9 cellular contexts compared by ENCODE assay signal in genomic region chr3:9897408-9898372, GRCh38. TPM values are rescaled to one million over a fixed set of nuclear protein-coding genes. Genes with fewer than 3 reads are reported as not detected.
DNase-seq lines count a peak whose midpoint lies in the region; ATAC-seq and TF ChIP-seq lines count a peak whose summit lies in the region.
"Had no signal": no experiment of that assay in that cellular context is flagged by ENCODE, and none has a peak within 500 bp of the region (broad histone marks: within the 10 kb centered on the region; RNA-seq: fewer than 3 reads in every experiment).

No MANE protein-coding gene starts in this region.

- H3K36me3 Mint-ChIP-seq in CD14-positive monocyte: peaks cover 19 to 21% of the 10 kb centered on the region in 2 donors
- H3K36me3 Mint-ChIP-seq in glutamatergic neuron (ENCODE audit: unreplicated experiment): no peaks in the 10 kb centered on the region

- H3K27ac Mint-ChIP-seq in CD14-positive monocyte (peak overlapping the region; percentile 21 to 76 (median 31)), glutamatergic neuron (ENCODE audit: unreplicated experiment) (no peak overlapping the region)

- ATAC-seq in GM21786 (IDR thresholded peaks at IDR 0.05; ENCODE audit: unreplicated experiment): peak; percentile 68

- intact Hi-C loops in CD14-positive monocyte (cut with micrococcal nuclease): no loop called here

- no peaks in the 10 kb centered on the region for H3K9me2 ChIP-seq in MM.1S (replicated peaks; ENCODE audit: insufficient read depth, low read length)

- no peak overlapping the region for H3K27ac ChIP-seq in MM.1S (ENCODE audit: low read length)

- H3K9me3 ChIP-seq in MM.1S (replicated peaks; ENCODE audit: insufficient read depth, low read length): no peaks in the 10 kb centered on the region

- no peak overlapping the region for H3K4me3 ChIP-seq in MM.1S (ENCODE audit: low read length)

- 0 out of 2 replicates have a peak, but pooled peaks cover 1% of the 10 kb centered on the region for H3K36me3 ChIP-seq in MM.1S (replicated peaks; ENCODE audit: insufficient read depth, low read length)

- peaks cover 5% of the 10 kb centered on the region; the same call in 1 of the 2 replicates for H3K4me1 ChIP-seq in MM.1S (ENCODE audit: low read length)

- H3K27me3 ChIP-seq in MM.1S (replicated peaks; ENCODE audit: insufficient read depth, low read length): no peaks in the 10 kb centered on the region

- H3K9me3 Mint-ChIP-seq in CD14-positive monocyte (no peaks in the 10 kb centered on the region), glutamatergic neuron (ENCODE audit: unreplicated experiment) (peaks cover 2% of the 10 kb centered on the region)

- DNase-seq in CD14-positive monocyte (ENCODE audit: low spot score): no peak
- peak; percentile 31 for DNase-seq in UCSD-AML1 (lab: John Stamatoyannopoulos, UW; ENCODE audit: unreplicated experiment)
- peak; percentile 91 for DNase-seq in kidney glomerular epithelial cell (lab: John Stamatoyannopoulos, UW)
- no peak for DNase-seq in NCI-H748 (lab: John Stamatoyannopoulos, UW; ENCODE audit: unreplicated experiment)
- no peak for DNase-seq in MM.1S
- no peak for DNase-seq in glutamatergic neuron
- no peak for DNase-seq in effector CD4-positive, alpha-beta T cell

- H3K79me2 ChIP-seq in MM.1S (ENCODE audit: low read length): peaks cover 7% of the 10 kb centered on the region

- H3K4me3 Mint-ChIP-seq in CD14-positive monocyte (no peak overlapping the region), glutamatergic neuron (ENCODE audit: unreplicated experiment) (no peak overlapping the region)

- no peaks in the 10 kb centered on the region for H3F3A ChIP-seq in MM.1S (ENCODE audit: insufficient read depth, low read length)

- peaks cover 46% of the 10 kb centered on the region for H3K4me1 Mint-ChIP-seq in CD14-positive monocyte
- no peaks in the 10 kb centered on the region for H3K4me1 Mint-ChIP-seq in glutamatergic neuron (ENCODE audit: low read depth, unreplicated experiment)

- TF ChIP-seq CTCF in CD14-positive monocyte (IDR thresholded peaks at IDR 0.05) (no peak), MM.1S (IDR thresholded peaks at IDR 0.05; ENCODE audit: low read length) (no peak), glutamatergic neuron (IDR thresholded peaks at IDR 0.05; ENCODE audit: partially characterized antibody, unreplicated experiment) (no peak)

- no peak overlapping the region for H2AFZ ChIP-seq in MM.1S (ENCODE audit: low read length)

- H3K9ac ChIP-seq in MM.1S (ENCODE audit: low read length): no peak overlapping the region

- no peak overlapping the region for H3K4me2 ChIP-seq in MM.1S (ENCODE audit: low read depth, low read length)

- no peaks in the 10 kb centered on the region for H4K20me1 ChIP-seq in MM.1S (ENCODE audit: insufficient read depth, low read length)

- H3K27me3 Mint-ChIP-seq in CD14-positive monocyte (ENCODE audit: low read depth in 3 of 3) (peaks cover 0 to 2% (median 0%) of the 10 kb centered on the region in 3 donors), glutamatergic neuron (ENCODE audit: unreplicated experiment) (peaks cover 7% of the 10 kb centered on the region)

RNA-seq across cellular contexts. Expression of gene IL17RE, which starts 5.0 kb away (rescaled TPM):
- polyA plus RNA-seq in CD14-positive monocyte: not detected
- total RNA-seq in glutamatergic neuron (ENCODE audit: unreplicated experiment): 3.9 TPM
- total RNA-seq: skeletal muscle tissue had no signal

RNA-seq across cellular contexts. Expression of gene JAGN1, which starts 7.3 kb away (rescaled TPM):
- 10 to 100 TPM; 49.8 to 56.3 TPM for polyA plus RNA-seq in CD14-positive monocyte
- total RNA-seq in glutamatergic neuron (ENCODE audit: unreplicated experiment): 37.8 TPM

RNA-seq across cellular contexts. Expression of gene CIDEC, which starts 17.6 kb away (rescaled TPM):
- not detected for polyA plus RNA-seq in CD14-positive monocyte
- total RNA-seq in glutamatergic neuron (ENCODE audit: unreplicated experiment): not detected

RNA-seq across cellular contexts. Expression of gene IL17RC, which starts 19.2 kb away (rescaled TPM):
- polyA plus RNA-seq in CD14-positive monocyte: 1 to 10 TPM; 8.3 to 9.3 TPM
- total RNA-seq in glutamatergic neuron (ENCODE audit: unreplicated experiment): 41.9 TPM

RNA-seq across cellular contexts. Expression of gene CRELD1, which starts 35.9 kb away (rescaled TPM):
- polyA plus RNA-seq in CD14-positive monocyte: 10 to 100 TPM; 16.1 to 19.2 TPM
- 92.6 TPM for total RNA-seq in glutamatergic neuron (ENCODE audit: unreplicated experiment)

Comparison
In these comparisons a context has a peak if more than half of its experiments do, and no peak if none do; other contexts are left out.
1. DNase-seq: peak in UCSD-AML1 (single experiment) and kidney glomerular epithelial cell (single experiment); none in CD14-positive monocyte (single experiment), NCI-H748 (single experiment), MM.1S (single experiment), glutamatergic neuron (single experiment) and effector CD4-positive, alpha-beta T cell (single experiment).